In genomic region chr9:5442400-5443011, GRCh38 we compare ENCODE assay signal across 8 cellular contexts. TPM values are rescaled to one million over a fixed set of nuclear protein-coding genes. Genes with fewer than 3 reads are reported as not detected.
DNase-seq lines count a peak whose midpoint lies in the region; ATAC-seq and TF ChIP-seq lines count a peak whose summit lies in the region.

No MANE protein-coding gene starts in this region.

- H3K4me3 ChIP-seq in OCI-LY3 (ENCODE audit: low read length) = no peak overlapping the region

- DNase-seq in DMS 273 treated with DMSO at 0.1 percent for 48 hours (lab: John Stamatoyannopoulos, UW) = peak; percentile 2
- DNase-seq in HFFc6 = peak; percentile 59
- DNase-seq in myocyte (ENCODE audit: low read depth) = peak; percentile 77
- no peak for DNase-seq in stimulated activated CD4-positive, alpha-beta T cell treated with anti-CD3 and anti-CD28 coated beads, Interleukin-2, amount 100 ng/mL, for 24 hours

- no peaks in the 10 kb centered on the region; the same call in 1 of the 2 replicates for H3K79me2 ChIP-seq in OCI-LY3 (ENCODE audit: low read length)

- H3K4me3 Mint-ChIP-seq in HFFc6 = no peak overlapping the region
- H3K4me3 Mint-ChIP-seq in dendritic cell treated with granulocyte-macrophage colony-stimulating factor and Interleukin-4, amounts not matched to agents 40 ng/mL and 50 ng/mL, for 4 days = no peak overlapping the region

- no peak overlapping the region for H3K27ac Mint-ChIP-seq in HFFc6
- peak overlapping the region; percentile 53 for H3K27ac Mint-ChIP-seq in dendritic cell treated with granulocyte-macrophage colony-stimulating factor and Interleukin-4, amounts not matched to agents 40 ng/mL and 50 ng/mL, for 4 days

- H3K9ac ChIP-seq in OCI-LY3 (ENCODE audit: low read length) = no peak overlapping the region

- no peak overlapping the region for H3K27ac ChIP-seq in OCI-LY3 (ENCODE audit: low read length)

- intact Hi-C loops in dendritic cell treated with granulocyte-macrophage colony-stimulating factor and Interleukin-4, amounts not matched to agents 40 ng/mL and 50 ng/mL, for 4 days (cut with micrococcal nuclease) = loop anchor here (1.0 to 10.0 kb wide), 2 partner anchors 256 to 678 kb away; no protein-coding TSS in a partner anchor

- no peaks in the 10 kb centered on the region for H3K27me3 ChIP-seq in OCI-LY3 (ENCODE audit: low read depth, low read length)

- peaks cover 50% of the 10 kb centered on the region for H3K4me1 Mint-ChIP-seq in HFFc6 (ENCODE audit: low read depth)
- H3K4me1 Mint-ChIP-seq in dendritic cell treated with granulocyte-macrophage colony-stimulating factor and Interleukin-4, amounts not matched to agents 40 ng/mL and 50 ng/mL, for 4 days (ENCODE audit: low read depth) = peaks cover 57% of the 10 kb centered on the region

- peaks cover 46% of the 10 kb centered on the region for H3K4me1 ChIP-seq in OCI-LY3 (ENCODE audit: low read length)

- H3K9me3 ChIP-seq in OCI-LY3 (ENCODE audit: insufficient read depth, low read length) = no peaks in the 10 kb centered on the region

- no peaks in the 10 kb centered on the region for H3K9me3 Mint-ChIP-seq in HFFc6
- H3K9me3 Mint-ChIP-seq in dendritic cell treated with granulocyte-macrophage colony-stimulating factor and Interleukin-4, amounts not matched to agents 40 ng/mL and 50 ng/mL, for 4 days = no peaks in the 10 kb centered on the region

- 0 out of 2 replicates have a peak, but pooled peaks cover 4% of the 10 kb centered on the region for H3K36me3 Mint-ChIP-seq in HFFc6 (ENCODE audit: low read depth)
- H3K36me3 Mint-ChIP-seq in dendritic cell treated with granulocyte-macrophage colony-stimulating factor and Interleukin-4, amounts not matched to agents 40 ng/mL and 50 ng/mL, for 4 days (ENCODE audit: low read depth) = peaks cover 2% of the 10 kb centered on the region

- no peaks in the 10 kb centered on the region for H3K36me3 ChIP-seq in OCI-LY3 (replicated peaks; ENCODE audit: low read depth, low read length)

- ATAC-seq in GM19324 (IDR thresholded peaks at IDR 0.05; ENCODE audit: low FRiP score, unreplicated experiment) = no peak
- no peak for ATAC-seq in GM18867 (IDR thresholded peaks at IDR 0.05; ENCODE audit: unreplicated experiment)

- no peak overlapping the region for H3K4me2 ChIP-seq in OCI-LY3 (ENCODE audit: low read length)

- H3K27me3 Mint-ChIP-seq in HFFc6 (ENCODE audit: insufficient read depth) = no peaks in the 10 kb centered on the region
- no peaks in the 10 kb centered on the region for H3K27me3 Mint-ChIP-seq in dendritic cell treated with granulocyte-macrophage colony-stimulating factor and Interleukin-4, amounts not matched to agents 40 ng/mL and 50 ng/mL, for 4 days

- peak; percentile 74 for TF ChIP-seq CTCF in HFFc6 (IDR thresholded peaks at IDR 0.05)
- peak; percentile 77 for TF ChIP-seq CTCF in OCI-LY3 (IDR thresholded peaks at IDR 0.05; ENCODE audit: low read depth, low read length)

- no peaks in the 10 kb centered on the region for H4K20me1 ChIP-seq in OCI-LY3 (ENCODE audit: insufficient read depth, low read length)

- no peak overlapping the region for H2AFZ ChIP-seq in OCI-LY3 (ENCODE audit: low read depth, low read length)

RNA-seq across cellular contexts. Expression of gene PLGRKT, which starts 4.8 kb away (rescaled TPM):
- 10 to 100 TPM; 18.0 to 26.5 (median 21.4) TPM for total RNA-seq in HFFc6 (2021; fragmentation: NEBNext Ultra II Directional; extraction: Animal tissue kit (Norgen Biotek cat#: 25700))
- total RNA-seq in myocyte = 45.7 and 46.9 TPM in 2 replicates
- 29.8 TPM for polyA plus RNA-seq in myocyte (2012)

RNA-seq across cellular contexts. Expression of gene CD274, which starts 7.8 kb away (rescaled TPM):
- total RNA-seq in HFFc6 (2021; fragmentation: NEBNext Ultra II Directional; extraction: Animal tissue kit (Norgen Biotek cat#: 25700)) = 10 to 100 TPM; 10.3 to 15.9 (median 13.0) TPM
- total RNA-seq in myocyte = 0.78 and 0.94 TPM in 2 replicates
- polyA plus RNA-seq in myocyte (2012) = 1.2 TPM

Comparison
In these comparisons a context has a peak if more than half of its experiments do, and no peak if none do; other contexts are left out.
1. DNase-seq: peak in DMS 273 treated with DMSO at 0.1 percent for 48 hours (single experiment), HFFc6 (single experiment) and myocyte (single experiment); none in stimulated activated CD4-positive, alpha-beta T cell treated with anti-CD3 and anti-CD28 coated beads, Interleukin-2, amount 100 ng/mL, for 24 hours (0 of 2).